In the genomic region with DNA sequence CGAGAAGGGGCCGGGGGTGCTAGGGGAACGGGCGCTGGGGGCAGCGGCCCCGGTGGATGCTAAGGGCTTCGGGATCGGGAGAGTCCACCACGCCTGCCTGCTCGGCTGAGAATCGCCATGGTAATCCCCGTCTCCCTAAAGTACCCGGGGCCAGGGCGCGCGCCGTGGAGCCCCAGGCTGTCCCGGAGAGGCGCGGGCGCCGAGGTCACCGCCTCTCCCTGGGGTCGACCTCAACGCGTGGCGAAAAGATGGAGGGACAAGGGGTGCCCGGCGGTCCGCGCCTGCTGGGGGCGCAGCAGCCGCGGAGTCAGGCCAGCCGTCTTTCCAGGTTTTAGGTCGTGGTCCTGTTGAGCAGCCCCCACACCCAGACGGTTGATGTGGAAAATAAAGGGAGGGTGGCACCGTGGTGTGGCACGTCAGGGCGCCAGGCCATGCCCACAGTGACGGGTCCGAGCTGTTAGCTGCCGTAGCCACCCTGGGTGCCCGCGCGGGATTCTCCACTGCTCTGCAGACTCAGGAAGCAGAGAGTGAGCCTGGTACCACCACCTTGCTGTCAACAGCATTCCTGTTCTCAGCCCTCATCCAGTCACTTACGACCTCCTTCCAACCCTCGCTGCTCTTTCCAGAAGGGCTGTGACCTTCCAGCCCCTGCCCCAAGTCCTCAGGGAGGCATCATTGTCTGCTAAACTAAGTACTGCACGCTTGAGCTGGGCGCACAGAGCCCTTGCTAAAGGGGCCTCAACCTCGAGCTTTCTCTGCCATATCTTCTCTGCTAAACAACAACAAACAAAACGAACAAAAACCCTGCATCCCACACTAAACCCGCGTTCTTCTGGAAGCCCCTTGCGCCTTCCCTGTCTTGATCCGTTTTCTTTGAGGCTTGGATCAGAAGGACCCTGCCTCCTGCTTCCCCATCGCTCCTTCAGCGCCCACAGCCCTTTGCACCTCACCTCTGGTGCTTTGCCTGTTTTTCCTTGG, we compare ENCODE assay signal across 8 cellular contexts. TPM values are rescaled to one million over a fixed set of nuclear protein-coding genes. Genes with fewer than 3 reads are reported as not detected.
DNase-seq lines count a peak whose midpoint lies in the region; ATAC-seq and TF ChIP-seq lines count a peak whose summit lies in the region.

No MANE protein-coding gene starts in this region.

- TF ChIP-seq EP300 in sigmoid colon (IDR thresholded peaks at IDR 0.05) = no peak

- DNase-seq in activated T-cell treated with anti-CD3 and anti-CD28 coated beads for 24 hours (ENCODE audit: low read depth) = peak; percentile 4
- no peak for DNase-seq in activated T-cell treated with anti-CD3 and anti-CD28 coated beads, Interleukin-2, amount 50 U/mL, for 1 hour
- no peak for DNase-seq in Karpas-422
- no peak for DNase-seq in left cardiac atrium
- no peak for DNase-seq in sigmoid colon
- DNase-seq in GDM1 (lab: John Stamatoyannopoulos, UW) = no peak

- H3K4me1 Mint-ChIP-seq in activated T-helper 17 cell treated with anti-CD3 and anti-CD28 coated beads, Interleukin-2, amount 50 U/mL, for 72 hours = peaks cover 7% of the 10 kb centered on the region

- no peak for TF ChIP-seq CTCF in sigmoid colon (IDR thresholded peaks at IDR 0.05)

- H3K36me3 Mint-ChIP-seq in activated T-helper 17 cell treated with anti-CD3 and anti-CD28 coated beads, Interleukin-2, amount 50 U/mL, for 72 hours (ENCODE audit: low read depth) = no peaks in the 10 kb centered on the region

- no peaks in the 10 kb centered on the region for H3K27me3 Mint-ChIP-seq in activated T-helper 17 cell treated with anti-CD3 and anti-CD28 coated beads, Interleukin-2, amount 50 U/mL, for 72 hours

- H3K36me3 ChIP-seq in Karpas-422 (ENCODE audit: insufficient read depth, low read length) (no peaks in the 10 kb centered on the region), sigmoid colon (no peaks in the 10 kb centered on the region)

- H3K27ac Mint-ChIP-seq in activated T-helper 17 cell treated with anti-CD3 and anti-CD28 coated beads, Interleukin-2, amount 50 U/mL, for 72 hours = peak overlapping the region; percentile 57

- intact Hi-C loops in left cardiac atrium (cut with DNase I) (loop anchor here in 1 of 2 donors (10.0 kb wide), 1 partner anchor 112 kb away; a partner anchor contains a TSS), sigmoid colon (cut with DNase I) (no loop called here)

- H4K20me1 ChIP-seq in Karpas-422 (ENCODE audit: insufficient read depth, low read depth, low read length) = no peaks in the 10 kb centered on the region

- H3K79me2 ChIP-seq in Karpas-422 (ENCODE audit: low read length) = no peaks in the 10 kb centered on the region

- TF ChIP-seq POLR2A in sigmoid colon (IDR thresholded peaks at IDR 0.05) = no peak

- H3K9me2 ChIP-seq in Karpas-422 (replicated peaks; ENCODE audit: insufficient read depth, low read length) = no peaks in the 10 kb centered on the region

- H3K9ac ChIP-seq in Karpas-422 (ENCODE audit: low read length) = peak overlapping the region; percentile 55

- H3K9me3 ChIP-seq in Karpas-422 (ENCODE audit: low read length) (no peaks in the 10 kb centered on the region), sigmoid colon (no peaks in the 10 kb centered on the region)

- H3K4me3 ChIP-seq in Karpas-422 (ENCODE audit: low read length) = peak overlapping the region; percentile 70
- peak overlapping the region; percentile 25 to 60 (median 53) for H3K4me3 ChIP-seq in sigmoid colon

- H3K4me2 ChIP-seq in Karpas-422 (ENCODE audit: low read depth, low read length, poor library complexity, severe bottlenecking) = peak overlapping the region; percentile 84

- 12 to 14% methylated on average over 58 of the region's 58 CpGs for WGBS in sigmoid colon, 2 donors

- no peaks in the 10 kb centered on the region for H3K9me3 Mint-ChIP-seq in activated T-helper 17 cell treated with anti-CD3 and anti-CD28 coated beads, Interleukin-2, amount 50 U/mL, for 72 hours

- H3K4me1 ChIP-seq in Karpas-422 (ENCODE audit: low read length) (peaks cover 18% of the 10 kb centered on the region), sigmoid colon (peaks cover 0 to 17% (median 8%) of the 10 kb centered on the region in 4 donors)

- peak overlapping the region; percentile 69 for H3K4me3 Mint-ChIP-seq in activated T-helper 17 cell treated with anti-CD3 and anti-CD28 coated beads, Interleukin-2, amount 50 U/mL, for 72 hours

- H3K27ac ChIP-seq in Karpas-422 (ENCODE audit: low read length) = no peak overlapping the region
- H3K27ac ChIP-seq in sigmoid colon = no peak overlapping the region

- H2AFZ ChIP-seq in Karpas-422 (ENCODE audit: low read length) = peak overlapping the region; percentile 65; the same call in 1 of the 2 replicates

- ATAC-seq in activated T-helper 17 cell treated with anti-CD3 and anti-CD28 coated beads, Interleukin-2, amount 50 U/mL, for 72 hours (replicated peaks) = peak; percentile 18
- ATAC-seq in left cardiac atrium (peak; percentile 17 to 23), GM19035 (IDR thresholded peaks at IDR 0.05; ENCODE audit: unreplicated experiment) (no peak)

- H3K27me3 ChIP-seq in Karpas-422 (ENCODE audit: low read length) = no peaks in the 10 kb centered on the region
- peaks cover 0 to 16% (median 0%) of the 10 kb centered on the region in 3 donors for H3K27me3 ChIP-seq in sigmoid colon

RNA-seq across cellular contexts. Expression of a gene that starts 0.7 kb away (rescaled TPM):
- total RNA-seq in Karpas-422 (2014; rRNA removed; shearing (Covaris generic); ENCODE audit: low replicate concordance) = 0.22 TPM in 1 of 2 replicates, not detected in the other
- total RNA-seq in activated T-helper 17 cell treated with anti-CD3 and anti-CD28 coated beads, Interleukin-2, amount 50 U/mL, for 72 hours = 1 to 10 TPM; 1.3 to 1.9 TPM
- total RNA-seq in left cardiac atrium (not detected), sigmoid colon (not detected)
- polyA plus RNA-seq in sigmoid colon = under 1 TPM in 1 of 3 donors, not detected in 2; 0.45 TPM
